17 cellular contexts compared by ENCODE assay signal in the genomic region with DNA sequence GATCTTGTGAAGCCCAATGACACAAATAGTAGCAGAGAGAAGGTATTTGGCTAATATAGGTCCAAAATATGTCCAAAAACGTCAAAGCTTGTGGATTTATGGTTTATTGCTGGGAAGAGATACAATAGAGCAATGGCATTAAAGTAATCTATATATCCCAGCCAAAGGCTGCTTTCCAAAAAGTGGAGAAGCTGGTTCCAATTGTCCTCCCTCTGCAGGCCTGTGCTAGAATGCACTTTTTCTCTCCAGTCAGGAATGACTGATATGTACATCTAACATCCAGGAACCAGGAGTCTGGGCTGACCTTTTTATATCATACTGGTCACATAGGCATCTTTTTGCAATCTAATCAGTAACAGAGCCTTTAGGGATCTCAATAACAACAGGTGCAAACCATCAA.
A peak's percentile ranks its signal among the peaks of the same experiment; 100 is the strongest.
DNase-seq lines count a peak whose midpoint lies in the region; FAIRE-seq and TF ChIP-seq lines count a peak whose summit lies in the region.
"Had no signal": no experiment of that assay in that cellular context is flagged by ENCODE, and none has a peak within 500 bp of the region (broad histone marks: within the 10 kb centered on the region; RNA-seq: fewer than 3 reads in every experiment).

No MANE protein-coding gene starts in this region.

- POLR2A ChIA-PET in CD4-positive, alpha-beta memory T cell (lab: Charles Lee; ENCODE audit: partially characterized antibody) = no interaction called here

- no peak overlapping the region for H3K18ac ChIP-seq in mesendoderm (ENCODE audit: low read length)

- H4K8ac ChIP-seq in mesendoderm (ENCODE audit: low read depth, low read length) = no peak overlapping the region

- no peak overlapping the region for H3K4ac ChIP-seq in mesendoderm (ENCODE audit: low read depth, low read length)

- H3K56ac ChIP-seq in mesendoderm (ENCODE audit: low read length) = no peak overlapping the region

- H2BK5ac ChIP-seq in mesendoderm (ENCODE audit: low read length) = no peak overlapping the region

- no peak overlapping the region for H2AK5ac ChIP-seq in mesendoderm (ENCODE audit: low read length)

- no peak overlapping the region for H2BK15ac ChIP-seq in mesendoderm (replicated peaks; ENCODE audit: low read depth)

- H3K27ac ChIP-seq in mesendoderm (ENCODE audit: low read depth, low read length) = no peak overlapping the region
- H3K27ac ChIP-seq in CD4-positive, alpha-beta memory T cell (ENCODE audit: low read depth, low read length) = no peak overlapping the region
- H3K27ac ChIP-seq: adrenal gland, dorsolateral prefrontal cortex, left lung had no signal

- no peak overlapping the region for H3K23ac ChIP-seq in mesendoderm (ENCODE audit: low read length)

- H3K79me2 ChIP-seq in mesendoderm (ENCODE audit: control insufficient read depth, insufficient read depth, low read length) = no peaks in the 10 kb centered on the region

- no peaks in the 10 kb centered on the region for H3K9me3 Mint-ChIP-seq in CD4-positive, alpha-beta memory T cell
- H3K9me3 Mint-ChIP-seq: nephron had no signal

- no peak overlapping the region for H3K4me3 Mint-ChIP-seq in CD4-positive, alpha-beta memory T cell
- H3K4me3 Mint-ChIP-seq: nephron had no signal

- H3K4me1 ChIP-seq in mesendoderm (ENCODE audit: control insufficient read depth, low read depth, low read length) = no peaks in the 10 kb centered on the region
- no peaks in the 10 kb centered on the region for H3K4me1 ChIP-seq in CD4-positive, alpha-beta memory T cell (ENCODE audit: insufficient read depth, low read length)
- H3K4me1 ChIP-seq: adrenal gland, left lung had no signal

- no peak overlapping the region for H3K4me2 ChIP-seq in mesendoderm (ENCODE audit: low read length)

- no peaks in the 10 kb centered on the region for H3K36me3 Mint-ChIP-seq in CD4-positive, alpha-beta memory T cell

- H3K27me3 Mint-ChIP-seq in CD4-positive, alpha-beta memory T cell = peaks cover 0 to 4% of the 10 kb centered on the region in 2 donors

- no peaks in the 10 kb centered on the region for H3K27me3 ChIP-seq in bronchial epithelial cell (ENCODE audit: control insufficient read depth, insufficient read depth, low read length)
- H3K27me3 ChIP-seq in mesendoderm (ENCODE audit: insufficient read depth, low read length, poor library complexity) = no peaks in the 10 kb centered on the region
- H3K27me3 ChIP-seq in CD4-positive, alpha-beta memory T cell (ENCODE audit: insufficient read depth, low read length) = no peaks in the 10 kb centered on the region
- H3K27me3 ChIP-seq: adrenal gland, dorsolateral prefrontal cortex, left lung had no signal

- H3K27ac Mint-ChIP-seq in CD4-positive, alpha-beta memory T cell = no peak overlapping the region
- H3K27ac Mint-ChIP-seq: nephron had no signal

- H4K5ac ChIP-seq in mesendoderm (ENCODE audit: low read length) = no peak overlapping the region

- H3K79me1 ChIP-seq in mesendoderm (ENCODE audit: low read length) = no peaks in the 10 kb centered on the region

- no peak overlapping the region for H3K9ac ChIP-seq in mesendoderm (ENCODE audit: low read length)

- H3K4me3 ChIP-seq in LNCaP clone FGC (ENCODE audit: low read depth, low read length) = no peak overlapping the region
- no peak overlapping the region for H3K4me3 ChIP-seq in bronchial epithelial cell (ENCODE audit: low read depth, low read length)
- no peak overlapping the region for H3K4me3 ChIP-seq in mesendoderm (ENCODE audit: low read length)
- no peak overlapping the region for H3K4me3 ChIP-seq in CD4-positive, alpha-beta memory T cell (ENCODE audit: low read length in 2 of 2)
- H3K4me3 ChIP-seq: adrenal gland, dorsolateral prefrontal cortex, left lung had no signal

- peak; percentile 27 for TF ChIP-seq CTCF in LNCaP clone FGC (IDR thresholded peaks at IDR 0.05; ENCODE audit: control insufficient read depth, extremely low read depth, insufficient read depth)
- peak; percentile 46 for TF ChIP-seq CTCF in bronchial epithelial cell (IDR thresholded peaks at IDR 0.05; ENCODE audit: insufficient read depth, low read length, severe bottlenecking)

- no peak for FAIRE-seq in bronchial epithelial cell (lab: Jason Lieb, UNC)
- FAIRE-seq: TTC549 had no signal

- H3K9me3 ChIP-seq in CD4-positive, alpha-beta memory T cell (ENCODE audit: control insufficient read depth in 1 of 2, low read length in 2 of 2) = no peaks in the 10 kb centered on the region
- H3K9me3 ChIP-seq: adrenal gland, left lung had no signal

- no peaks in the 10 kb centered on the region for H3K36me3 ChIP-seq in bronchial epithelial cell (ENCODE audit: control insufficient read depth, insufficient read depth, low read length)
- H3K36me3 ChIP-seq in mesendoderm (ENCODE audit: control insufficient read depth, insufficient read depth, low read length) = no peaks in the 10 kb centered on the region
- no peaks in the 10 kb centered on the region for H3K36me3 ChIP-seq in CD4-positive, alpha-beta memory T cell (ENCODE audit: insufficient read depth, low read length)
- H3K36me3 ChIP-seq: adrenal gland, left lung had no signal

- WGBS in mesendoderm (ENCODE audit: extremely low coverage, insufficient coverage, low lambda C conversion rate) = no CpG with 5 or more reads among the region's 1 CpG

- CTCF ChIA-PET in CD4-positive, alpha-beta memory T cell (lab: Charles Lee; ENCODE audit: partially characterized antibody) = no interaction called here

- DNase-seq in EH (ENCODE audit: low read depth) (peak; percentile 13), LNCaP clone FGC (ENCODE audit: low read depth) (no peak), bronchial epithelial cell (ENCODE audit: low read depth) (peak; percentile 21), mesendoderm (peak; percentile 53), DMS114 treated with DMSO at 0.1 percent for 48 hours (lab: John Stamatoyannopoulos, UW; ENCODE audit: unreplicated experiment) (no peak), OCI-M1 (lab: John Stamatoyannopoulos, UW) (no peak), hepatic stellate cell (ENCODE audit: low spot score) (no peak)
- DNase-seq in CD4-positive, alpha-beta memory T cell = no peak
- DNase-seq: adrenal gland, COR-L47, dorsolateral prefrontal cortex, GOT3, left lung, NCI-H510A, SHP77 treated with DMSO at 0.1 percent for 48 hours had no signal

- intact Hi-C loops in CD4-positive, alpha-beta memory T cell (cut with micrococcal nuclease) = no loop called here

- no peak overlapping the region for H2BK120ac ChIP-seq in mesendoderm (ENCODE audit: low read depth, low read length)

- H3K4me1 Mint-ChIP-seq in CD4-positive, alpha-beta memory T cell = no peaks in the 10 kb centered on the region

Comparison
In these comparisons a context has a peak if more than half of its experiments do, and no peak if none do; other contexts are left out.
1. DNase-seq: peak in EH (single experiment), bronchial epithelial cell (single experiment) and mesendoderm (single experiment); none in LNCaP clone FGC (single experiment), DMS114 treated with DMSO at 0.1 percent for 48 hours (single experiment), OCI-M1 (single experiment), hepatic stellate cell (single experiment) and CD4-positive, alpha-beta memory T cell (0 of 5).